Comparison of ENCODE assay signal across 1 cellular context in genomic region chr19:56594783-56595547, GRCh38.
TF ChIP-seq lines count a peak whose summit lies in the region.

Gene ZNF71 (plus strand): TSS chr19:56595302. CDS start chr19:56601559, 6,257 bp downstream.

TF ChIP-seq in HEK293, 187 proteins besides CTCF, POLR2A, EP300 and RAD21 (continued from another document):
- TF ChIP-seq ZNF324 (tag by site-specific recombination; IDR thresholded peaks at IDR 0.05) (0 out of 2 replicates have a peak, but pooled peaks have one; percentile 54), ZNF391 (tag by site-specific recombination; IDR thresholded peaks at IDR 0.05; ENCODE audit: borderline replicate concordance, low read depth) (no peak; the same call in none of the 2 replicates), ZBTB21 (tag by site-specific recombination; IDR thresholded peaks at IDR 0.05) (peak; percentile 43; the same call in 1 of the 2 replicates), HOXA7 (CRISPR knock-in tag; IDR thresholded peaks at IDR 0.05; ENCODE audit: borderline replicate concordance) (no peak), ZEB2 (tag by site-specific recombination; IDR thresholded peaks at IDR 0.05) (no peak), KLF8 (tag by site-specific recombination; IDR thresholded peaks at IDR 0.05) (peak; percentile 60), ZNF658 (tag by site-specific recombination; IDR thresholded peaks at IDR 0.05) (no peak), ZNF169 (tag by site-specific recombination; IDR thresholded peaks at IDR 0.05) (peak; percentile 74), ZNF785 (tag by site-specific recombination; IDR thresholded peaks at IDR 0.05) (peak; percentile 65; the same call in 1 of the 2 replicates), HOXC10 (CRISPR knock-in tag; IDR thresholded peaks at IDR 0.05) (peak; percentile 95; the same call in 1 of the 2 replicates), SP3 (tag by site-specific recombination; IDR thresholded peaks at IDR 0.05) (peak; percentile 97), ZNF302 (tag by site-specific recombination; IDR thresholded peaks at IDR 0.05; ENCODE audit: low read depth) (0 out of 2 replicates have a peak, but pooled peaks have one; percentile 25), ZNF449 (tag by site-specific recombination; IDR thresholded peaks at IDR 0.05) (peak; percentile 85; the same call in 1 of the 2 replicates)
